1 cellular context compared by ENCODE assay signal in genomic region chr9:124595743-124596142, GRCh38.
TF ChIP-seq lines count a peak whose summit lies in the region.

No MANE protein-coding gene starts in this region.

TF ChIP-seq in K562, 482 proteins besides CTCF, POLR2A, EP300 and RAD21 (continued from another document and continues in another):
- no peak for TF ChIP-seq MECOM (CRISPR knock-in tag; IDR thresholded peaks at IDR 0.05)
- no peak for TF ChIP-seq TCF15 (CRISPR knock-in tag; IDR thresholded peaks at IDR 0.05)
- TF ChIP-seq RBM22 (IDR thresholded peaks at IDR 0.05; ENCODE audit: low read depth, low read length, poor library complexity, severe bottlenecking), result no peak
- no peak for TF ChIP-seq ZBTB1 (CRISPR knock-in tag; IDR thresholded peaks at IDR 0.05; ENCODE audit: borderline replicate concordance, low read depth)
- no peak for TF ChIP-seq PATZ1 (CRISPR knock-in tag; IDR thresholded peaks at IDR 0.05; ENCODE audit: borderline replicate concordance)
- TF ChIP-seq ZNF41 (CRISPR knock-in tag; conservative IDR thresholded peaks at IDR 0.05), result no peak
- no peak for TF ChIP-seq ZNF695 (CRISPR knock-in tag; IDR thresholded peaks at IDR 0.05)
- no peak for TF ChIP-seq AFF4 (CRISPR knock-in tag; IDR thresholded peaks at IDR 0.05)
- TF ChIP-seq TAF1 (IDR thresholded peaks at IDR 0.05; ENCODE audit: control insufficient read depth, extremely low read depth, insufficient read depth, low read length, severe bottlenecking), result no peak
- no peak for TF ChIP-seq NUFIP1 (IDR thresholded peaks at IDR 0.05; ENCODE audit: partially characterized antibody)
- no peak for TF ChIP-seq ZNF584 (CRISPR knock-in tag; IDR thresholded peaks at IDR 0.05; ENCODE audit: low read depth)
- no peak for TF ChIP-seq SP1 (CRISPR knock-in tag; IDR thresholded peaks at IDR 0.05)
- no peak for TF ChIP-seq ZNF780A (CRISPR knock-in tag; IDR thresholded peaks at IDR 0.05)
- no peak for TF ChIP-seq GTF3C2 (IDR thresholded peaks at IDR 0.05; ENCODE audit: borderline replicate concordance, extremely low read depth, insufficient read length)
- TF ChIP-seq JUNB (CRISPR knock-in tag; conservative IDR thresholded peaks at IDR 0.05), result no peak
- no peak for TF ChIP-seq XRCC4 (IDR thresholded peaks at IDR 0.05; ENCODE audit: extremely low read depth, insufficient read depth, insufficient read length)
- no peak for TF ChIP-seq ZNF384 (IDR thresholded peaks at IDR 0.05; ENCODE audit: low read depth, low read length)
- peak; percentile 4 for TF ChIP-seq ZFP36 (IDR thresholded peaks at IDR 0.05; ENCODE audit: low read depth, low read length, partially characterized antibody)
- no peak for TF ChIP-seq GATAD2A (IDR thresholded peaks at IDR 0.05)
- TF ChIP-seq PHF20 (IDR thresholded peaks at IDR 0.05; ENCODE audit: partially characterized antibody), result no peak
- no peak for TF ChIP-seq KLF13 (tag; IDR thresholded peaks at IDR 0.05; ENCODE audit: borderline replicate concordance, low read depth)
- no peak for TF ChIP-seq ESRRB (CRISPR knock-in tag; IDR thresholded peaks at IDR 0.05; ENCODE audit: borderline replicate concordance)
- TF ChIP-seq ZSCAN29 (IDR thresholded peaks at IDR 0.05), result no peak
- no peak for TF ChIP-seq VEZF1 (CRISPR knock-in tag; IDR thresholded peaks at IDR 0.05)
- TF ChIP-seq SIN3A (IDR thresholded peaks at IDR 0.05; ENCODE audit: borderline replicate concordance in 2 of 2, control insufficient read depth in 1 of 2, low read depth in 2 of 2, low read length in 2 of 2), result no peak
- no peak for TF ChIP-seq PCBP2 (IDR thresholded peaks at IDR 0.05; ENCODE audit: low read depth, low read length, poor library complexity, severe bottlenecking)
- no peak for TF ChIP-seq CBX1 (IDR thresholded peaks at IDR 0.05; ENCODE audit: low read depth)
- peak; percentile 94 for TF ChIP-seq TOE1 (IDR thresholded peaks at IDR 0.05; ENCODE audit: borderline replicate concordance)
- no peak for TF ChIP-seq TOE1 (CRISPR knock-in tag; IDR thresholded peaks at IDR 0.05; ENCODE audit: borderline replicate concordance, low read depth)
- TF ChIP-seq NR2C1 (IDR thresholded peaks at IDR 0.05), result peak; percentile 94
- TF ChIP-seq NR2C1 (tag; IDR thresholded peaks at IDR 0.05), result peak; percentile 93
- peak; percentile 97 for TF ChIP-seq HMBOX1 (IDR thresholded peaks at IDR 0.05)
- no peak for TF ChIP-seq THRB (CRISPR knock-in tag; conservative IDR thresholded peaks at IDR 0.05)
- peak in 1 of 3 experiments; percentile 62 for TF ChIP-seq YY1 (IDR thresholded peaks at IDR 0.05; ENCODE audit: borderline replicate concordance in 1 of 3, control insufficient read depth in 1 of 3, extremely low read depth in 1 of 3, insufficient read depth in 3 of 3, insufficient read length in 1 of 3, insufficient replicate concordance in 2 of 3, low read depth in 1 of 3, low read length in 2 of 3)
- TF ChIP-seq CREB5 (CRISPR knock-in tag; IDR thresholded peaks at IDR 0.05), result no peak
- peak; percentile 50 for TF ChIP-seq EP400 (IDR thresholded peaks at IDR 0.05)
- no peak for TF ChIP-seq NCOA4 (IDR thresholded peaks at IDR 0.05; ENCODE audit: partially characterized antibody)
- no peak for TF ChIP-seq WHSC1 (IDR thresholded peaks at IDR 0.05; ENCODE audit: low read length)
- TF ChIP-seq NFE2 (IDR thresholded peaks at IDR 0.05; ENCODE audit: low read depth), result peak; percentile 39; the same call in 1 of the 2 replicates
- no peak for TF ChIP-seq HINFP (tag; conservative IDR thresholded peaks at IDR 0.05; ENCODE audit: low read depth)
- TF ChIP-seq BCL6 (CRISPR knock-in tag; IDR thresholded peaks at IDR 0.05), result no peak
- TF ChIP-seq ID3 (CRISPR knock-in tag; IDR thresholded peaks at IDR 0.05), result no peak
- 0 out of 2 replicates have a peak, but pooled peaks have one; percentile 53 for TF ChIP-seq ID3 (tag; IDR thresholded peaks at IDR 0.05)
- TF ChIP-seq ZNF316 (IDR thresholded peaks at IDR 0.05), result no peak
- no peak for TF ChIP-seq CREBBP (IDR thresholded peaks at IDR 0.05; ENCODE audit: low read depth, low read length)
- no peak for TF ChIP-seq TEAD2 (tag; IDR thresholded peaks at IDR 0.05)
